Comparison of ENCODE assay signal across 20 cellular contexts in genomic region chr1:185015598-185015997, GRCh38. TPM values are rescaled to one million over a fixed set of nuclear protein-coding genes. Genes with fewer than 3 reads are reported as not detected.
A peak's percentile ranks its signal among the peaks of the same experiment; 100 is the strongest.
DNase-seq lines count a peak whose midpoint lies in the region; ATAC-seq, FAIRE-seq and TF ChIP-seq lines count a peak whose summit lies in the region.
"Had no signal": no experiment of that assay in that cellular context is flagged by ENCODE, and none has a peak within 500 bp of the region (broad histone marks: within the 10 kb centered on the region; RNA-seq: fewer than 3 reads in every experiment).

No MANE protein-coding gene starts in this region.

- FAIRE-seq in K562 (lab: Jason Lieb, UNC) = no peak
- FAIRE-seq: GM12878, H54, HTR-8/SVneo had no signal

- H2AK5ac ChIP-seq in mesenchymal stem cell (ENCODE audit: low read length, severe bottlenecking) = no peak overlapping the region

- no peak overlapping the region for H3K4me3 ChIP-seq in GM23338
- no peak overlapping the region for H3K4me3 ChIP-seq in K562
- H3K4me3 ChIP-seq in mesenchymal stem cell (ENCODE audit: insufficient read depth in 1 of 2, low read depth in 1 of 2, low read length in 2 of 2) = no peak overlapping the region
- no peak overlapping the region for H3K4me3 ChIP-seq in body of pancreas
- H3K4me3 ChIP-seq in esophagus squamous epithelium = no peak overlapping the region
- H3K4me3 ChIP-seq: BLaER1 treated with 17β-estradiol and CSF1 and Interleukin-3, amounts not matched to agents 10 nM and 100 nM; GM12878 had no signal

- H3K79me1 ChIP-seq in mesenchymal stem cell (replicated peaks; ENCODE audit: low read length, poor library complexity, severe bottlenecking) = no peaks in the 10 kb centered on the region

- H3K9ac ChIP-seq in K562 (ENCODE audit: insufficient read depth in 1 of 2, low read depth in 2 of 2, low read length in 2 of 2) (no peak overlapping the region), mesenchymal stem cell (ENCODE audit: low read length) (no peak overlapping the region)
- H3K9ac ChIP-seq: BLaER1 treated with 17β-estradiol and CSF1 and Interleukin-3, amounts not matched to agents 10 nM and 100 nM had no signal

- H3K27ac ChIP-seq in GM23338 (ENCODE audit: low read depth) (no peak overlapping the region), K562 (ENCODE audit: extremely low read depth, low read depth, low read length) (no peak overlapping the region), mesenchymal stem cell (ENCODE audit: low read length, poor library complexity, severe bottlenecking) (no peak overlapping the region), body of pancreas (no peak overlapping the region), esophagus squamous epithelium (no peak overlapping the region)

- DNase-seq in GM23338 (ENCODE audit: low spot score) (no peak), SK-N-DZ (ENCODE audit: low spot score) (peak; percentile 91), K562 (ENCODE audit: extremely low read depth in 1 of 4, low spot score in 3 of 4) (peak in 1 of 4 experiments; percentile 9), mesenchymal stem cell (peak; percentile 13), NCI-H345 (lab: John Stamatoyannopoulos, UW) (no peak), GOT3 (lab: John Stamatoyannopoulos, UW) (no peak), body of pancreas (no peak), esophagus squamous epithelium (lab: John Stamatoyannopoulos, UW) (no peak)
- DNase-seq: Calu3; CD8-positive, alpha-beta T cell; DMS79 treated with DMSO at 0.1 percent for 48 hours; EL; HCEC 1CT; HFFc6 had no signal

- no peak for TF ChIP-seq RAD21 in K562 (CRISPR knock-in tag; conservative IDR thresholded peaks at IDR 0.05 in 1 of 2, IDR thresholded peaks at IDR 0.05 in 1 of 2)

- BruUV-seq in K562 (replicated peaks; lab: Mats Ljungman, UMichigan) = no TSS peak

- WGBS in K562 (ENCODE audit: insufficient coverage, low coverage, missing lambda C conversion rate) = 26% methylated on average over 3 of the region's 3 CpGs
- 72% methylated on average over 3 of the region's 3 CpGs for WGBS in mesenchymal stem cell
- WGBS in body of pancreas, 2 donors = 88 to 96% methylated on average over 3 of the region's 3 CpGs
- 90 to 94% methylated on average over 3 of the region's 3 CpGs for WGBS in esophagus squamous epithelium, 2 donors

- H4K91ac ChIP-seq in mesenchymal stem cell (ENCODE audit: low read length) = no peak overlapping the region

- H3K27ac Mint-ChIP-seq in GM23338 = no peak overlapping the region
- H3K27ac Mint-ChIP-seq: B cell; CD8-positive, alpha-beta T cell; HFFc6; IgD-negative memory B cell had no signal

- H3K18ac ChIP-seq in mesenchymal stem cell (ENCODE audit: low read depth in 1 of 2, low read length in 2 of 2) = no peak overlapping the region

- no peak overlapping the region for H2BK5ac ChIP-seq in mesenchymal stem cell (ENCODE audit: low read depth, low read length, poor library complexity, severe bottlenecking)

- in situ Hi-C loops in K562 (cut with MboI) = no loop called here

- TF ChIP-seq EP300 in K562 (IDR thresholded peaks at IDR 0.05; ENCODE audit: low read length) = no peak

- no peaks in the 10 kb centered on the region for H3K9me1 ChIP-seq in K562 (ENCODE audit: control insufficient read depth, insufficient read depth, low read length)

- CTCF ChIA-PET in K562 (lab: Yijun Ruan, JAX; ENCODE audit: low intra/inter-chr PET ratio) = no interaction called here

- no peaks in the 10 kb centered on the region for H3F3A ChIP-seq in GM23338 (replicated peaks; ENCODE audit: low read depth)

- peaks cover 4% of the 10 kb centered on the region; the same call in 1 of the 2 replicates for H3K9me2 ChIP-seq in GM23338 (ENCODE audit: insufficient read depth)

- H3K27me3 ChIP-seq in GM23338 (ENCODE audit: insufficient read depth) (no peaks in the 10 kb centered on the region), K562 (ENCODE audit: control insufficient read depth in 2 of 2, insufficient read depth in 2 of 2, low read length in 2 of 2) (no peaks in the 10 kb centered on the region), mesenchymal stem cell (ENCODE audit: control insufficient read depth in 1 of 2, insufficient read depth in 1 of 2, low read length in 2 of 2) (no peaks in the 10 kb centered on the region), body of pancreas (no peaks in the 10 kb centered on the region), esophagus squamous epithelium (no peaks in the 10 kb centered on the region)
- H3K27me3 ChIP-seq: BLaER1 treated with 17β-estradiol and CSF1 and Interleukin-3, amounts not matched to agents 10 nM and 100 nM had no signal

- no peak overlapping the region for H3K4ac ChIP-seq in mesenchymal stem cell (ENCODE audit: low read depth in 1 of 2, low read length in 2 of 2)

- no peaks in the 10 kb centered on the region for H3K79me2 ChIP-seq in GM23338 (replicated peaks; ENCODE audit: insufficient read depth)
- H3K79me2 ChIP-seq in K562 (ENCODE audit: control insufficient read depth, insufficient read depth, low read length) = no peaks in the 10 kb centered on the region

- no peak overlapping the region for H2BK15ac ChIP-seq in mesenchymal stem cell (ENCODE audit: low read depth, poor library complexity, severe bottlenecking)

- no peak overlapping the region for H3K14ac ChIP-seq in mesenchymal stem cell (ENCODE audit: low read length in 2 of 2)

- TF ChIP-seq CTCF in GM23338 (conservative IDR thresholded peaks at IDR 0.05; ENCODE audit: low read depth in 2 of 2) = no peak
- no peak for TF ChIP-seq CTCF in K562 (IDR thresholded peaks at IDR 0.05 in 2 of 3, conservative IDR thresholded peaks at IDR 0.05 in 1 of 3; ENCODE audit: insufficient read depth in 2 of 3, low read depth in 1 of 3, low read length in 3 of 3)
- no peak for TF ChIP-seq CTCF in body of pancreas (IDR thresholded peaks at IDR 0.05)
- TF ChIP-seq CTCF in esophagus squamous epithelium (IDR thresholded peaks at IDR 0.05) = no peak

- H3K4me1 ChIP-seq in GM23338 (ENCODE audit: insufficient read depth) (no peaks in the 10 kb centered on the region), K562 (replicated peaks in 1 of 2; ENCODE audit: control insufficient read depth in 2 of 2, insufficient read depth in 2 of 2, low read length in 2 of 2) (peaks cover 0 to 25% of the 10 kb centered on the region in 2 experiments; a peak in 3 of 5 replicates), mesenchymal stem cell (ENCODE audit: control insufficient read depth, insufficient read depth, low read depth, low read length) (peaks cover 3% of the 10 kb centered on the region), body of pancreas (peaks cover 6% of the 10 kb centered on the region), esophagus squamous epithelium (peaks cover 0 to 7% (median 0%) of the 10 kb centered on the region in 3 donors)

- no peak overlapping the region for H3K4me3 Mint-ChIP-seq in GM23338
- H3K4me3 Mint-ChIP-seq: B cell; CD8-positive, alpha-beta T cell; HFFc6; IgD-negative memory B cell had no signal

- POLR2A ChIA-PET in K562 (lab: Yijun Ruan, JAX) = interaction anchor here (0.7 to 1.3 kb wide), 5 partner anchors 8 to 1414 kb away, joined by 3 read pairs; no protein-coding TSS in a partner anchor

- H3K4me2 ChIP-seq in GM23338 (no peak overlapping the region), K562 (ENCODE audit: insufficient read depth, low read length) (no peak overlapping the region), mesenchymal stem cell (ENCODE audit: low read length, poor library complexity, severe bottlenecking) (no peak overlapping the region)

- no peak overlapping the region for H3K23ac ChIP-seq in mesenchymal stem cell (ENCODE audit: low read length in 2 of 2)

- intact Hi-C loops in K562 (cut with micrococcal nuclease) = no loop called here
- intact Hi-C loops in body of pancreas (cut with DNase I) = no loop called here
- intact Hi-C loops in esophagus squamous epithelium (cut with DNase I) = no loop called here

- TF ChIP-seq POLR2A in K562 (conservative IDR thresholded peaks at IDR 0.05) = no peak
- no peak for TF ChIP-seq POLR2A in body of pancreas (IDR thresholded peaks at IDR 0.05)
- no peak for TF ChIP-seq POLR2A in esophagus squamous epithelium (IDR thresholded peaks at IDR 0.05)

- no peaks in the 10 kb centered on the region for H3K36me3 ChIP-seq in GM23338 (ENCODE audit: insufficient read depth)
- H3K36me3 ChIP-seq in K562 (ENCODE audit: control insufficient read depth, insufficient read depth, low read length) = no peaks in the 10 kb centered on the region
- H3K36me3 ChIP-seq in mesenchymal stem cell (ENCODE audit: control insufficient read depth in 1 of 2, insufficient read depth in 2 of 2, low read depth in 1 of 2, low read length in 2 of 2) = no peaks in the 10 kb centered on the region
- no peaks in the 10 kb centered on the region for H3K36me3 ChIP-seq in body of pancreas (replicated peaks in 1 of 2; ENCODE audit: insufficient read depth in 1 of 2, low read depth in 2 of 2)
- H3K36me3 ChIP-seq in esophagus squamous epithelium = no peaks in the 10 kb centered on the region
- H3K36me3 ChIP-seq: BLaER1 treated with 17β-estradiol and CSF1 and Interleukin-3, amounts not matched to agents 10 nM and 100 nM had no signal

- no peak overlapping the region for H4K8ac ChIP-seq in mesenchymal stem cell (ENCODE audit: low read length)

- no peaks in the 10 kb centered on the region; the same call in 2 of the 3 replicates for H3K9me3 Mint-ChIP-seq in GM23338
- H3K9me3 Mint-ChIP-seq: CD8-positive, alpha-beta T cell; HFFc6; IgD-negative memory B cell had no signal

- H3K27me3 Mint-ChIP-seq in GM23338 (ENCODE audit: insufficient read depth, low read depth, poor library complexity) = no peaks in the 10 kb centered on the region

- no peak overlapping the region for H2BK12ac ChIP-seq in mesenchymal stem cell (ENCODE audit: low read length in 2 of 2)

- H4K20me1 ChIP-seq in GM23338 (replicated peaks; ENCODE audit: insufficient read depth) (no peaks in the 10 kb centered on the region), K562 (replicated peaks; ENCODE audit: control insufficient read depth, insufficient read depth, low read length) (no peaks in the 10 kb centered on the region)
- H4K20me1 ChIP-seq: BLaER1 treated with 17β-estradiol and CSF1 and Interleukin-3, amounts not matched to agents 10 nM and 100 nM had no signal

- ATAC-seq in GM23338 (no peak), K562 (no peak; the same call in 2 of the 3 replicates), body of pancreas (no peak)
- ATAC-seq: CD8-positive, alpha-beta T cell; GM12878 had no signal

- H2AFZ ChIP-seq in GM23338 = 0 out of 2 replicates have a peak overlapping the region, but pooled peaks have one; percentile 3
- no peak overlapping the region for H2AFZ ChIP-seq in K562 (ENCODE audit: low read depth, low read length)
- H2AFZ ChIP-seq in mesenchymal stem cell (ENCODE audit: low read depth, low read length) = no peak overlapping the region

- no peaks in the 10 kb centered on the region for H3K9me3 ChIP-seq in K562 (replicated peaks; ENCODE audit: control insufficient read depth, insufficient read depth, low read depth, low read length)
- no peaks in the 10 kb centered on the region for H3K9me3 ChIP-seq in mesenchymal stem cell (ENCODE audit: control insufficient read depth, low read length)
- no peaks in the 10 kb centered on the region for H3K9me3 ChIP-seq in body of pancreas
- H3K9me3 ChIP-seq in esophagus squamous epithelium = no peaks in the 10 kb centered on the region
- H3K9me3 ChIP-seq: BLaER1 treated with 17β-estradiol and CSF1 and Interleukin-3, amounts not matched to agents 10 nM and 100 nM had no signal

- H3K4me1 Mint-ChIP-seq in GM23338 = peaks cover 8% of the 10 kb centered on the region

- no peak overlapping the region for H2BK120ac ChIP-seq in mesenchymal stem cell (ENCODE audit: low read depth, low read length)

- no peaks in the 10 kb centered on the region for H3K36me3 Mint-ChIP-seq in GM23338 (ENCODE audit: low read depth)
- H3K36me3 Mint-ChIP-seq: CD8-positive, alpha-beta T cell had no signal

RNA-seq across cellular contexts. Expression of gene RNF2, which starts 29.8 kb away (rescaled TPM):
- 51.4 and 59.6 TPM in 2 replicates for total RNA-seq in GM23338 (2014; rRNA removed; shearing (Covaris generic))
- polyA plus RNA-seq in GM23338 (2016; fragmentation: Nextera tagmentation; extraction: Ambion mirVana) = 27.9 and 33.3 TPM in 2 replicates
- polyA plus RNA-seq in SK-N-DZ (2014; cell fraction: cytosol; rRNA removed) = 25.0 and 26.3 TPM in 2 replicates
- polyA plus RNA-seq in SK-N-DZ (2014; cell fraction: nucleus; rRNA removed) = 16.9 and 17.1 TPM in 2 replicates
- total RNA-seq in K562 (2011; cell fraction: chromatin; rRNA removed; ENCODE audit: low replicate concordance) = 13.5 and 31.5 TPM in 2 replicates
- 8.2 and 8.8 TPM in 2 replicates for total RNA-seq in K562 (2011; cell fraction: nucleolus; rRNA removed)
- total RNA-seq in K562 (2011; cell fraction: nucleoplasm; rRNA removed) = 15.3 and 23.7 TPM in 2 replicates
- 16.1 and 16.2 TPM in 2 replicates for total RNA-seq in K562 (2014; rRNA removed)
- total RNA-seq in K562 (2014; rRNA removed; fragmentation: Illumina TruSeq; extraction: Trizol) = 33.1 and 39.8 TPM in 2 replicates
- 29.7 and 32.9 TPM in 2 replicates for total RNA-seq in K562 (2015; rRNA removed; fragmentation: Illumina TruSeq; extraction: Trizol)
- total RNA-seq in K562 (2021) = 36.4 and 40.0 TPM in 2 replicates
- 56.6 and 66.5 TPM in 2 replicates for polyA plus RNA-seq in K562 (2011; rRNA removed)
- 11.4 and 29.4 TPM in 2 replicates for polyA plus RNA-seq in K562 (2011; cell fraction: cytosol; rRNA removed)
- 10.9 and 20.0 TPM in 2 replicates for polyA plus RNA-seq in K562 (2011; cell fraction: nucleus; rRNA removed)
- 28.6 and 34.4 TPM in 2 replicates for polyA plus RNA-seq in K562 (2012)
- polyA plus RNA-seq in K562 (2014; fragmentation: Illumina TruSeq; extraction: Trizol) = 49.7 and 53.3 TPM in 2 replicates
- polyA plus RNA-seq in K562 (2014; fragmentation: Nextera tagmentation; extraction: Ambion mirVana) = 1 to 10 TPM; 7.1 to 7.9 TPM
- polyA plus RNA-seq in K562 (2014; rRNA removed) = 23.9 TPM in 2 replicates
- 174 and 201 TPM in 2 replicates for polyA minus RNA-seq in K562 (2011; rRNA and poly(A)+ RNA removed)
- polyA minus RNA-seq in K562 (2011; cell fraction: cytosol; rRNA and poly(A)+ RNA removed) = 32.2 and 48.1 TPM in 2 replicates
- 8.3 and 18.8 TPM in 2 replicates for polyA minus RNA-seq in K562 (2011; cell fraction: nucleus; rRNA and poly(A)+ RNA removed)
- 21.3 TPM for polyA plus RNA-seq in mesenchymal stem cell (2013, experiment 1 of 2)
- polyA plus RNA-seq in mesenchymal stem cell (2013, experiment 2 of 2) = 19.9 TPM
- 1 to 10 TPM; 9.9 TPM for total RNA-seq in body of pancreas
- total RNA-seq in esophagus squamous epithelium = 10 to 100 TPM; 11.9 to 15.3 (median 13.0) TPM

RNA-seq across cellular contexts. Expression of gene NIBAN1, which starts 41.3 kb away (rescaled TPM):
- total RNA-seq in GM23338 (2014; rRNA removed; shearing (Covaris generic)) = 11.1 and 12.3 TPM in 2 replicates
- polyA plus RNA-seq in GM23338 (2016; fragmentation: Nextera tagmentation; extraction: Ambion mirVana) = 3.7 and 5.5 TPM in 2 replicates
- polyA plus RNA-seq in SK-N-DZ (2014; cell fraction: cytosol; rRNA removed) = not detected in 2 replicates
- 0.05 TPM in 1 of 2 replicates, not detected in the other for polyA plus RNA-seq in SK-N-DZ (2014; cell fraction: nucleus; rRNA removed)
- total RNA-seq in K562 (2011; cell fraction: chromatin; rRNA removed; ENCODE audit: low replicate concordance) = 5.4 and 20.3 TPM in 2 replicates
- total RNA-seq in K562 (2011; cell fraction: nucleolus; rRNA removed) = 3.2 and 5.7 TPM in 2 replicates
- total RNA-seq in K562 (2011; cell fraction: nucleoplasm; rRNA removed) = 10.4 and 16.7 TPM in 2 replicates
- total RNA-seq in K562 (2014; rRNA removed) = 16.2 and 17.8 TPM in 2 replicates
- 19.8 and 25.5 TPM in 2 replicates for total RNA-seq in K562 (2014; rRNA removed; fragmentation: Illumina TruSeq; extraction: Trizol)
- total RNA-seq in K562 (2015; rRNA removed; fragmentation: Illumina TruSeq; extraction: Trizol) = 15.3 and 15.9 TPM in 2 replicates
- total RNA-seq in K562 (2021) = 20.4 and 26.6 TPM in 2 replicates
- polyA plus RNA-seq in K562 (2011; rRNA removed) = 1.5 and 2.6 TPM in 2 replicates
- 0.73 and 1.7 TPM in 2 replicates for polyA plus RNA-seq in K562 (2011; cell fraction: cytosol; rRNA removed)
- polyA plus RNA-seq in K562 (2011; cell fraction: nucleus; rRNA removed) = 2.3 and 4.7 TPM in 2 replicates
- polyA plus RNA-seq in K562 (2012) = 12.0 and 48.0 TPM in 2 replicates
- 19.3 and 20.3 TPM in 2 replicates for polyA plus RNA-seq in K562 (2014; fragmentation: Illumina TruSeq; extraction: Trizol)
- 1 to 10 TPM; 3.5 TPM for polyA plus RNA-seq in K562 (2014; fragmentation: Nextera tagmentation; extraction: Ambion mirVana)
- 12.4 and 16.2 TPM in 2 replicates for polyA plus RNA-seq in K562 (2014; rRNA removed)
- polyA minus RNA-seq in K562 (2011; rRNA and poly(A)+ RNA removed) = 2.2 and 5.9 TPM in 2 replicates
- polyA minus RNA-seq in K562 (2011; cell fraction: cytosol; rRNA and poly(A)+ RNA removed) = 1.3 and 2.1 TPM in 2 replicates
- polyA minus RNA-seq in K562 (2011; cell fraction: nucleus; rRNA and poly(A)+ RNA removed) = 2.3 and 8.1 TPM in 2 replicates
- polyA plus RNA-seq in mesenchymal stem cell (2013, experiment 1 of 2) = 37.6 TPM
- 36.2 TPM for polyA plus RNA-seq in mesenchymal stem cell (2013, experiment 2 of 2)
- 10 to 100 TPM; 51.1 to 59.7 TPM for total RNA-seq in body of pancreas
- total RNA-seq in esophagus squamous epithelium = 100 to 1,000 TPM in 1 of 4 donors, 10 to 100 TPM in 3; 23.8 to 146 (median 54.2) TPM

Comparison
In these comparisons a context has a peak if more than half of its experiments do, and no peak if none do; other contexts are left out.
1. DNase-seq: peak in SK-N-DZ (single experiment) and mesenchymal stem cell (single experiment); none in GM23338 (single experiment), NCI-H345 (single experiment), GOT3 (single experiment), body of pancreas (0 of 4) and esophagus squamous epithelium (single experiment).